In genomic region chr6:138659998-138660397, GRCh38 we compare ENCODE assay signal across 17 cellular contexts.
"Had no signal": no experiment of that assay in that cellular context is flagged by ENCODE, and none has a peak within 500 bp of the region (broad histone marks: within the 10 kb centered on the region; RNA-seq: fewer than 3 reads in every experiment).

No MANE protein-coding gene starts in this region.

- H3K4me1 Mint-ChIP-seq: memory B cell had no signal

- ATAC-seq: activated CD4-positive, CD25-positive, alpha-beta regulatory T cell treated with anti-CD3 and anti-CD28 coated beads, Interleukin-2, amount 50 U/mL, for 24 hours; activated CD8-positive, alpha-beta T cell treated with anti-CD3 and anti-CD28 coated beads, Interleukin-2, amount 10 ng/mL, durations not matched to agents 7 days and 5 days; gastroesophageal sphincter; heart left ventricle; left colon; stimulated activated naive B cell treated with anti-CD40 and anti-IgM and Interleukin-4, amounts not matched to agents 10 μg/mL and 1 μg/mL and 100 μg/mL, for 72 hours had no signal

- H3K4me3 Mint-ChIP-seq: activated CD4-positive, alpha-beta T cell treated with anti-CD3 and anti-CD28 coated beads, Interleukin-2, amount 10 ng/mL, durations not matched to agents 7 days and 5 days; activated CD8-positive, alpha-beta T cell treated with anti-CD3 and anti-CD28 coated beads, Interleukin-2, amount 10 ng/mL, durations not matched to agents 7 days and 5 days; activated naive CD8-positive, alpha-beta T cell treated with anti-CD3 and anti-CD28 coated beads for 36 hours; memory B cell; nephron; stimulated activated naive B cell treated with anti-CD40 and anti-IgM and Interleukin-4, amounts not matched to agents 10 μg/mL and 1 μg/mL and 100 μg/mL, for 72 hours had no signal

- H3K27ac Mint-ChIP-seq: activated CD4-positive, alpha-beta T cell treated with anti-CD3 and anti-CD28 coated beads, Interleukin-2, amount 10 ng/mL, durations not matched to agents 7 days and 5 days; activated CD8-positive, alpha-beta T cell treated with anti-CD3 and anti-CD28 coated beads, Interleukin-2, amount 10 ng/mL, durations not matched to agents 7 days and 5 days; activated naive CD8-positive, alpha-beta T cell treated with anti-CD3 and anti-CD28 coated beads for 36 hours; memory B cell; nephron; stimulated activated naive B cell treated with anti-CD40 and anti-IgM and Interleukin-4, amounts not matched to agents 10 μg/mL and 1 μg/mL and 100 μg/mL, for 72 hours had no signal

- H3K27me3 Mint-ChIP-seq: stimulated activated naive B cell treated with anti-CD40 and anti-IgM and Interleukin-4, amounts not matched to agents 10 μg/mL and 1 μg/mL and 100 μg/mL, for 72 hours had no signal

- DNase-seq: activated CD4-positive, alpha-beta T cell treated with anti-CD3 and anti-CD28 coated beads, Interleukin-2, amount 10 ng/mL, durations not matched to agents 7 days and 5 days; activated CD8-positive, alpha-beta T cell treated with anti-CD3 and anti-CD28 coated beads, Interleukin-2, amount 10 ng/mL, durations not matched to agents 7 days and 5 days; activated naive CD8-positive, alpha-beta T cell treated with anti-CD3 and anti-CD28 coated beads for 36 hours; central memory CD4-positive, alpha-beta T cell; effector memory CD4-positive, alpha-beta T cell; heart left ventricle; islet precursor cell; left colon; ovary; stimulated activated CD4-positive, alpha-beta T cell treated with anti-CD3 and anti-CD28 coated beads, Interleukin-2, amount 100 ng/mL, for 48 hours; stimulated activated CD8-positive, alpha-beta memory T cell treated with anti-CD3 and anti-CD28 coated beads, Interleukin-4, amount 100 ng/mL, for 48 hours; stimulated activated naive B cell treated with anti-CD40 and anti-IgM and Interleukin-4, amounts not matched to agents 10 μg/mL and 1 μg/mL and 100 μg/mL, for 72 hours; upper lobe of left lung had no signal

- H3K9me3 Mint-ChIP-seq: activated CD4-positive, alpha-beta T cell treated with anti-CD3 and anti-CD28 coated beads, Interleukin-2, amount 10 ng/mL, durations not matched to agents 7 days and 5 days; activated naive CD8-positive, alpha-beta T cell treated with anti-CD3 and anti-CD28 coated beads for 36 hours; memory B cell; nephron; stimulated activated naive B cell treated with anti-CD40 and anti-IgM and Interleukin-4, amounts not matched to agents 10 μg/mL and 1 μg/mL and 100 μg/mL, for 72 hours had no signal

- H3K36me3 Mint-ChIP-seq: activated naive CD8-positive, alpha-beta T cell treated with anti-CD3 and anti-CD28 coated beads for 36 hours; memory B cell; stimulated activated naive B cell treated with anti-CD40 and anti-IgM and Interleukin-4, amounts not matched to agents 10 μg/mL and 1 μg/mL and 100 μg/mL, for 72 hours had no signal
